8 cellular contexts compared by ENCODE assay signal in the genomic region with DNA sequence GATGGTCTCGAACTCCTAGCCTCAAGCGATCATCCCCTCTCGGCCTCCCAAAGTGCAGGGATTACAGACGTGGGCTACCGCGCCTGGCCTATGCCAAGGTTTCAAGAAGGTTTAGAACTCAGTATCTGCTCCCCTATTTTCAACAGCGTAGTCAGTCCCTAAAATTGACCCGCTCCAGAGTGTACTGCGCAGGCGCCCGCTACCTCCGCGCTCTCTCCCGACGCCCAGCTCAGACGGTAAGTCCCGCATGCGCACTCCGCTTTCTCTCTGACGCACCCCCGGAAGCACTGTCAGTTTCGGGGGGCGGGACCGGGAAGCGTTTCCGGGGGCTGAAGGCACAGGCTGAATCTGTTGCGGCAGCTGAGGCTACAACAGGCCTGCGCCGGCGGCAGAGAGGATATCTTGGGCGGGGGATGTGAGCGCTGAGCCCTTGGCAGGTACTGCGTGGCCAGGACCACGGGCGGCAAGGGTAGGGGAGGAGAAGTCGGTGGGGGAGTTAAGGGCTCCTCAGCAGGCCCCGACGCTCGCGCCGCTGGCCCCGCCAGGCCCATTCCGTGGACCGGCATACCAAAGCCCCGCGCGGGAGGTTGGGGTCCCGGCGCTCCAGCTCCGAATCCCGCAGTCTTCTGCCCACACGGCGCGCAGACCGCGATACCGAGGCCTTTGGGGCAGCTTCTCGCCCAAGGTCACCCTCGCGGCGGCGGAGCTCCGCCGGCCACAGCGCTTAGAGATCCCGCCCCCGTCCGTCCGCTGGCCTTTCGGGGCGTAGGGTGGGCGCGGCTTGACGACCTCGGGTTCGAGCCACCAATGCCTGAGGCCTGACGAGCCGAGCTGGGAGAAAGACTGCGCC.
A peak's percentile ranks its signal among the peaks of the same experiment; 100 is the strongest.
DNase-seq lines count a peak whose midpoint lies in the region; ATAC-seq and TF ChIP-seq lines count a peak whose summit lies in the region.

A gene with protein sequence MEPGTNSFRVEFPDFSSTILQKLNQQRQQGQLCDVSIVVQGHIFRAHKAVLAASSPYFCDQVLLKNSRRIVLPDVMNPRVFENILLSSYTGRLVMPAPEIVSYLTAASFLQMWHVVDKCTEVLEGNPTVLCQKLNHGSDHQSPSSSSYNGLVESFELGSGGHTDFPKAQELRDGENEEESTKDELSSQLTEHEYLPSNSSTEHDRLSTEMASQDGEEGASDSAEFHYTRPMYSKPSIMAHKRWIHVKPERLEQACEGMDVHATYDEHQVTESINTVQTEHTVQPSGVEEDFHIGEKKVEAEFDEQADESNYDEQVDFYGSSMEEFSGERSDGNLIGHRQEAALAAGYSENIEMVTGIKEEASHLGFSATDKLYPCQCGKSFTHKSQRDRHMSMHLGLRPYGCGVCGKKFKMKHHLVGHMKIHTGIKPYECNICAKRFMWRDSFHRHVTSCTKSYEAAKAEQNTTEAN (plus strand): TSS at position 345 of the 850 bp plus-strand sequence. CDS start 27,470 bp downstream, outside the sequence.

- no peak for TF ChIP-seq CTCF in AG10803 (conservative IDR thresholded peaks at IDR 0.05; ENCODE audit: low read length)

- H3K4me3 ChIP-seq in AG10803 (ENCODE audit: low read length) = peak within 1 kb of the TSS; percentile 91

- peak; percentile 65 for ATAC-seq in GM19043 (IDR thresholded peaks at IDR 0.05; ENCODE audit: low read depth, unreplicated experiment)
- ATAC-seq in HG03354 (IDR thresholded peaks at IDR 0.05; ENCODE audit: poor library complexity, severe bottlenecking, unreplicated experiment) = peak; percentile 82

- DNase-seq in AG10803 (ENCODE audit: low read depth) (peak; percentile 94), NCI-H510A (lab: John Stamatoyannopoulos, UW) (peak; percentile 91), cerebellar cortex (ENCODE audit: low spot score) (peak; percentile 96), islet precursor cell (peak; percentile 98)
- DNase-seq in activated CD4-positive, CD25-positive, alpha-beta regulatory T cell treated with anti-CD3 and anti-CD28 coated beads, Interleukin-2, amount 50 U/mL, for 72 hours = peak; percentile 99
- peak; percentile 99 for DNase-seq in stimulated activated CD4-positive, alpha-beta T cell treated with anti-CD3 and anti-CD28 coated beads, Interleukin-12 subunit alpha, Interleukin-12 subunit beta, amount 100 ng/mL, for 4 hours

Comparison
In these comparisons a context has a peak if more than half of its experiments do, and no peak if none do; other contexts are left out.
1. Peak in every context shown above with its lines: DNase-seq, ATAC-seq and H3K4me3 ChIP-seq.